In the genomic region with DNA sequence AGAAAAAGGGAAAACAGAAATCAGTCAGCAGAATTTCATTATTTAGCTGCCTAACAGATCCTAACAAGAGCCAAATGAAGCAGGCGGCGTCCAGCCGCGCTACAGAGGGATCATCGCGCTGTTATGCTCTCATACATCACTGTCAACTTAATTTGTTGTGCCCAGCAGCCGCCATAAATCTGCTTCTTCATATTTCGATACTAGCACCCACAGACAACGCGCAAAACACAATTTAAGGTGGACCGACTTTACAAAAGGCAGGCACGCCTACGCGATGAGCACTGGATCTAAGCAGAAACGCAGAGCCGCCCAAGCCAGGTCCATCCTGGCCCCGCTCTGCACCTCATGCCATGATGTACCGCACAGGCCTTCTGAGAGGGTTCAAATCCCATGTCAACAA, we compare ENCODE assay signal across 13 cellular contexts.
DNase-seq lines count a peak whose midpoint lies in the region; TF ChIP-seq lines count a peak whose summit lies in the region.
"Had no signal": no experiment of that assay in that cellular context is flagged by ENCODE, and none has a peak within 500 bp of the region (broad histone marks: within the 10 kb centered on the region; RNA-seq: fewer than 3 reads in every experiment).

No MANE protein-coding gene starts in this region.

- no peak overlapping the region for H3K27ac Mint-ChIP-seq in activated CD4-positive, alpha-beta memory T cell treated with anti-CD3 and anti-CD28 coated beads, Interleukin-2, amount 10 ng/mL, durations not matched to agents 7 days and 5 days
- H3K27ac Mint-ChIP-seq: CD4-positive, CD25-positive, alpha-beta regulatory T cell had no signal

- H3K4me1 ChIP-seq in NT2/D1 (ENCODE audit: insufficient read depth, insufficient read length) (peaks cover 3% of the 10 kb centered on the region), iPS-18a (ENCODE audit: control insufficient read depth, low read depth, low read length) (peaks cover 62% of the 10 kb centered on the region)

- peak overlapping the region; percentile 27 for H3K27ac ChIP-seq in iPS-18a (ENCODE audit: low read length)

- no peak overlapping the region for H3K4me3 Mint-ChIP-seq in activated CD4-positive, alpha-beta memory T cell treated with anti-CD3 and anti-CD28 coated beads, Interleukin-2, amount 10 ng/mL, durations not matched to agents 7 days and 5 days
- H3K4me3 Mint-ChIP-seq: CD4-positive, CD25-positive, alpha-beta regulatory T cell had no signal

- no peaks in the 10 kb centered on the region for H3K36me3 ChIP-seq in NT2/D1 (ENCODE audit: insufficient read depth, insufficient read length, low read length)
- no peaks in the 10 kb centered on the region for H3K36me3 ChIP-seq in iPS-18a (ENCODE audit: control insufficient read depth, low read depth, low read length)

- peak overlapping the region; percentile 28 for H3K9ac ChIP-seq in NT2/D1 (ENCODE audit: insufficient read length, low read depth)
- H3K9ac ChIP-seq in iPS-18a (ENCODE audit: low read length): no peak overlapping the region

- CTCF ChIA-PET in HEK293T (lab: Yijun Ruan, JAX): interaction anchor here (0.7 to 1.2 kb wide), 2 partner anchors 21 to 25 kb away, joined by 4 to 6 read pairs; no protein-coding TSS in a partner anchor
- CTCF ChIA-PET in activated CD4-positive, alpha-beta memory T cell treated with anti-CD3 and anti-CD28 coated beads, Interleukin-2, amount 10 ng/mL, durations not matched to agents 7 days and 5 days (lab: Charles Lee): interaction anchor here (1.7 to 8.0 kb wide), 5 partner anchors 9 to 94 kb away, joined by 5 to 94 read pairs (median 54); no protein-coding TSS in a partner anchor

- peaks cover 31% of the 10 kb centered on the region for H3K36me3 Mint-ChIP-seq in activated CD4-positive, alpha-beta memory T cell treated with anti-CD3 and anti-CD28 coated beads, Interleukin-2, amount 10 ng/mL, durations not matched to agents 7 days and 5 days (ENCODE audit: low read depth)

- POLR2A ChIA-PET in HEK293T (lab: Yijun Ruan, JAX): no interaction called here
- POLR2A ChIA-PET in activated CD4-positive, alpha-beta memory T cell treated with anti-CD3 and anti-CD28 coated beads, Interleukin-2, amount 10 ng/mL, durations not matched to agents 7 days and 5 days (lab: Charles Lee): no interaction called here

- peaks cover 28% of the 10 kb centered on the region for H3K4me1 Mint-ChIP-seq in activated CD4-positive, alpha-beta memory T cell treated with anti-CD3 and anti-CD28 coated beads, Interleukin-2, amount 10 ng/mL, durations not matched to agents 7 days and 5 days

- H3K27me3 Mint-ChIP-seq in activated CD4-positive, alpha-beta memory T cell treated with anti-CD3 and anti-CD28 coated beads, Interleukin-2, amount 10 ng/mL, durations not matched to agents 7 days and 5 days: no peaks in the 10 kb centered on the region
- H3K27me3 Mint-ChIP-seq: CD4-positive, CD25-positive, alpha-beta regulatory T cell had no signal

- H3K4me3 ChIP-seq in NT2/D1 (ENCODE audit: insufficient read length, low read depth): no peak overlapping the region
- H3K4me3 ChIP-seq in iPS-18a (ENCODE audit: low read length): no peak overlapping the region
- H3K4me3 ChIP-seq: GM12878 had no signal

- DNase-seq in HEK293T (ENCODE audit: extremely low spot score) (peak; percentile 20), NT2/D1 (ENCODE audit: low read depth, low spot score) (no peak), retina (peak; percentile 71), SKM-1 (lab: John Stamatoyannopoulos, UW; ENCODE audit: unreplicated experiment) (no peak)
- no peak for DNase-seq in activated CD4-positive, CD25-positive, alpha-beta regulatory T cell treated with anti-CD3 and anti-CD28 coated beads, Interleukin-2, amount 50 U/mL, for 72 hours
- no peak for DNase-seq in activated CD4-positive, alpha-beta memory T cell treated with anti-CD3 and anti-CD28 coated beads, Interleukin-2, amount 10 ng/mL, durations not matched to agents 7 days and 5 days
- DNase-seq: AML-193; CD4-positive, CD25-positive, alpha-beta regulatory T cell; DMS79; NCI-H345; SHP77 treated with DMSO at 0.1 percent for 48 hours had no signal

- H3K9me3 Mint-ChIP-seq in activated CD4-positive, alpha-beta memory T cell treated with anti-CD3 and anti-CD28 coated beads, Interleukin-2, amount 10 ng/mL, durations not matched to agents 7 days and 5 days: no peaks in the 10 kb centered on the region

- H3K27me3 ChIP-seq in NT2/D1 (ENCODE audit: insufficient read depth, insufficient read length) (no peaks in the 10 kb centered on the region), iPS-18a (ENCODE audit: control insufficient read depth, insufficient read depth, low read length) (no peaks in the 10 kb centered on the region)

- no peaks in the 10 kb centered on the region for H3K9me3 ChIP-seq in NT2/D1 (ENCODE audit: insufficient read depth, low read length)
- H3K9me3 ChIP-seq in iPS-18a (ENCODE audit: control insufficient read depth, low read depth, low read length): no peaks in the 10 kb centered on the region

TF ChIP-seq in HEK293T, 16 proteins besides CTCF, POLR2A, EP300 and RAD21:
- TF ChIP-seq, protein P1, sequence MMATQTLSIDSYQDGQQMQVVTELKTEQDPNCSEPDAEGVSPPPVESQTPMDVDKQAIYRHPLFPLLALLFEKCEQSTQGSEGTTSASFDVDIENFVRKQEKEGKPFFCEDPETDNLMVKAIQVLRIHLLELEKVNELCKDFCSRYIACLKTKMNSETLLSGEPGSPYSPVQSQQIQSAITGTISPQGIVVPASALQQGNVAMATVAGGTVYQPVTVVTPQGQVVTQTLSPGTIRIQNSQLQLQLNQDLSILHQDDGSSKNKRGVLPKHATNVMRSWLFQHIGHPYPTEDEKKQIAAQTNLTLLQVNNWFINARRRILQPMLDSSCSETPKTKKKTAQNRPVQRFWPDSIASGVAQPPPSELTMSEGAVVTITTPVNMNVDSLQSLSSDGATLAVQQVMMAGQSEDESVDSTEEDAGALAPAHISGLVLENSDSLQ (IDR thresholded peaks at IDR 0.05): peak; percentile 84
- no peak for TF ChIP-seq L3MBTL2 (conservative IDR thresholded peaks at IDR 0.05)
- TF ChIP-seq SUZ12 (IDR thresholded peaks at IDR 0.05): no peak
- no peak for TF ChIP-seq CTBP1 (IDR thresholded peaks at IDR 0.05; ENCODE audit: borderline replicate concordance)

Comparison
In these comparisons a context has a peak if more than half of its experiments do, and no peak if none do; other contexts are left out.
1. DNase-seq: peak in HEK293T (single experiment) and retina (single experiment); none in NT2/D1 (single experiment), SKM-1 (single experiment), activated CD4-positive, CD25-positive, alpha-beta regulatory T cell treated with anti-CD3 and anti-CD28 coated beads, Interleukin-2, amount 50 U/mL, for 72 hours (single experiment) and activated CD4-positive, alpha-beta memory T cell treated with anti-CD3 and anti-CD28 coated beads, Interleukin-2, amount 10 ng/mL, durations not matched to agents 7 days and 5 days (single experiment).